ENCODE assay signal across 8 cellular contexts in genomic region chr5:61327761-61328753, GRCh38. TPM values are rescaled to one million over a fixed set of nuclear protein-coding genes. Genes with fewer than 3 reads are reported as not detected.
DNase-seq lines count a peak whose midpoint lies in the region; ATAC-seq, FAIRE-seq and TF ChIP-seq lines count a peak whose summit lies in the region.

No MANE protein-coding gene starts in this region.

- no peaks in the 10 kb centered on the region for H3K9me3 ChIP-seq in A549
- no peaks in the 10 kb centered on the region for H3K9me3 ChIP-seq in adipocyte (ENCODE audit: control insufficient read depth, low read length)

- POLR2A ChIA-PET in A549 (lab: Yijun Ruan, JAX): interaction anchor here (0.5 to 3.9 kb wide), 3 partner anchors 19 to 26 kb away, joined by 5 to 124 read pairs (median 5); no protein-coding TSS in a partner anchor
- POLR2A ChIA-PET in T-cell (lab: Charles Lee): interaction anchor here in 1 of 2 donors (1.1 kb wide), 1 partner anchor 11 kb away, joined by 4 read pairs; no protein-coding TSS in a partner anchor

- H3K4me3 ChIP-seq in A549: no peak overlapping the region
- peak overlapping the region; percentile 13 for H3K4me3 ChIP-seq in adipocyte (ENCODE audit: low read length)

- H3K9me3 Mint-ChIP-seq in osteocyte (ENCODE audit: unreplicated experiment) (no peaks in the 10 kb centered on the region), T-cell (no peaks in the 10 kb centered on the region)

- H3K4me1 ChIP-seq in A549 (peaks cover 37% of the 10 kb centered on the region), adipocyte (ENCODE audit: control insufficient read depth, insufficient read depth, low read length) (peaks cover 37% of the 10 kb centered on the region)

- no peaks in the 10 kb centered on the region for H3K27me3 ChIP-seq in adipocyte (replicated peaks; ENCODE audit: control insufficient read depth, insufficient read depth, low read length)

- peak overlapping the region; percentile 3 for H3K9ac ChIP-seq in adipocyte (ENCODE audit: low read length)

- no peak for TF ChIP-seq RAD21 in A549 (conservative IDR thresholded peaks at IDR 0.05 in 1 of 2, IDR thresholded peaks at IDR 0.05 in 1 of 2)

- CTCF ChIA-PET in A549 (lab: Yijun Ruan, JAX): interaction anchor here (5.7 kb wide), 1 partner anchor 26 kb away, joined by 73 read pairs; no protein-coding TSS in a partner anchor
- CTCF ChIA-PET in T-cell (lab: Charles Lee): interaction anchor here in 1 of 2 donors (0.6 kb wide), 1 partner anchor 14 kb away, joined by 5 read pairs; no protein-coding TSS in a partner anchor

- WGBS in A549 (ENCODE audit: missing lambda C conversion rate): 73% methylated on average over 6 of the region's 6 CpGs

- DNase-seq in A549 (ENCODE audit: low read depth in 1 of 2, low spot score in 1 of 2): peak; percentile 56 to 73
- peak; percentile 69 for DNase-seq in adipocyte (ENCODE audit: low read depth)
- DNase-seq in osteocyte (ENCODE audit: extremely low spot score, unreplicated experiment): no peak
- DNase-seq in putamen (ENCODE audit: low spot score): no peak
- no peak for DNase-seq in T-cell

- H3K4me1 Mint-ChIP-seq in osteocyte (ENCODE audit: unreplicated experiment) (peaks cover 50% of the 10 kb centered on the region), T-cell (peaks cover 18 to 33% (median 31%) of the 10 kb centered on the region in 3 donors)

- H3K36me3 ChIP-seq in adipocyte (ENCODE audit: control insufficient read depth, insufficient read depth, low read length, severe bottlenecking): no peaks in the 10 kb centered on the region

- ATAC-seq in A549: peak in 1 of 2 experiments; percentile 6; a peak in 1 of 6 replicates
- peak; percentile 16 for ATAC-seq in GM19023 (IDR thresholded peaks at IDR 0.05; ENCODE audit: unreplicated experiment)
- peak; percentile 19 for ATAC-seq in HG03521 (IDR thresholded peaks at IDR 0.05; ENCODE audit: unreplicated experiment)
- ATAC-seq in HG03139 (IDR thresholded peaks at IDR 0.05; ENCODE audit: unreplicated experiment): no peak
- no peak for ATAC-seq in T-cell (replicated peaks in 1 of 4)

- FAIRE-seq in A549 (lab: Jason Lieb, UNC): no peak

- H3K4me2 ChIP-seq in A549: peak overlapping the region; percentile 90

- H3K27ac ChIP-seq in A549: peak overlapping the region; percentile 88 to 94; a peak in 5 of 6 replicates

- H3K27ac Mint-ChIP-seq in osteocyte (ENCODE audit: unreplicated experiment) (peak overlapping the region; percentile 86), T-cell (peak overlapping the region in 1 of 2 donors; percentile 37)

- H3K4me3 Mint-ChIP-seq in osteocyte (ENCODE audit: unreplicated experiment): peak overlapping the region; percentile 5
- H3K4me3 Mint-ChIP-seq in T-cell: no peak overlapping the region

- H3K36me3 Mint-ChIP-seq in osteocyte (ENCODE audit: unreplicated experiment) (no peaks in the 10 kb centered on the region), T-cell (peaks cover 4% of the 10 kb centered on the region)

- no peak for TF ChIP-seq POLR2A in A549 (IDR thresholded peaks at IDR 0.05; ENCODE audit: low read length)

- TF ChIP-seq CTCF in A549 (IDR thresholded peaks at IDR 0.05): no peak
- TF ChIP-seq CTCF in osteocyte (IDR thresholded peaks at IDR 0.05): no peak

- no peak for TF ChIP-seq EP300 in A549 (IDR thresholded peaks at IDR 0.05)

- H3K27me3 Mint-ChIP-seq in osteocyte (ENCODE audit: unreplicated experiment): no peaks in the 10 kb centered on the region
- H3K27me3 Mint-ChIP-seq in T-cell: peaks cover 13 to 34% of the 10 kb centered on the region in 2 donors

TF ChIP-seq in A549, 52 proteins besides CTCF, POLR2A, EP300 and RAD21:
- TF ChIP-seq NR3C1 (IDR thresholded peaks at IDR 0.05): no peak
- TF ChIP-seq ZFP36 (IDR thresholded peaks at IDR 0.05; ENCODE audit: borderline replicate concordance, partially characterized antibody): no peak
- no peak for TF ChIP-seq MAX (IDR thresholded peaks at IDR 0.05)
- no peak for TF ChIP-seq CHD4 (IDR thresholded peaks at IDR 0.05; ENCODE audit: borderline replicate concordance)
- TF ChIP-seq JUNB (IDR thresholded peaks at IDR 0.05): peak; percentile 43; the same call in 1 of the 2 replicates
- no peak for TF ChIP-seq ELK1 (IDR thresholded peaks at IDR 0.05; ENCODE audit: low read depth, low read length)
- no peak for TF ChIP-seq HEYL (CRISPR knock-in tag; IDR thresholded peaks at IDR 0.05)
- no peak for TF ChIP-seq SREBF2 (IDR thresholded peaks at IDR 0.05)
- TF ChIP-seq NFE2L2 (conservative IDR thresholded peaks at IDR 0.05; ENCODE audit: low read length): no peak
- TF ChIP-seq FOSL2 (IDR thresholded peaks at IDR 0.05): peak; percentile 12; the same call in 1 of the 2 replicates
- TF ChIP-seq FOSL2 (CRISPR knock-in tag; IDR thresholded peaks at IDR 0.05): peak; percentile 84
- no peak for TF ChIP-seq PHF8 (IDR thresholded peaks at IDR 0.05; ENCODE audit: borderline replicate concordance, low read depth)
- TF ChIP-seq HOXB5 (CRISPR knock-in tag; IDR thresholded peaks at IDR 0.05): 0 out of 2 replicates have a peak, but pooled peaks have one; percentile 47
- TF ChIP-seq HOXA7 (CRISPR knock-in tag; IDR thresholded peaks at IDR 0.05): 0 out of 2 replicates have a peak, but pooled peaks have one; percentile 24
- TF ChIP-seq HOXB13 (CRISPR knock-in tag; IDR thresholded peaks at IDR 0.05; ENCODE audit: low read depth): no peak
- no peak for TF ChIP-seq ESRRA (IDR thresholded peaks at IDR 0.05; ENCODE audit: borderline replicate concordance, low read length)
- TF ChIP-seq CEBPB (IDR thresholded peaks at IDR 0.05): peak in 1 of 2 experiments; percentile 21; a peak in 1 of 4 replicates
- TF ChIP-seq KDM5A (IDR thresholded peaks at IDR 0.05): no peak

RNA-seq across cellular contexts. Expression of gene ZSWIM6, which starts 4.0 kb away (rescaled TPM):
- polyA plus RNA-seq in A549 (2011; rRNA removed): 18.0 and 20.9 TPM in 2 replicates
- 8.2 and 11.4 TPM in 2 replicates for polyA plus RNA-seq in A549 (2012; cell fraction: cytosol; rRNA removed)
- polyA plus RNA-seq in A549 (2012; cell fraction: nucleus; rRNA removed): 21.7 and 23.7 TPM in 2 replicates
- 8.4 to 9.6 TPM (median 8.9 TPM) in 3 replicates for polyA plus RNA-seq in A549 (2017; fragmentation: RNase III; extraction: RNeasy Plus Mini Kit Qiagen cat#74134 plus additional on column Dnase treatment)
- polyA minus RNA-seq in A549 (2011; rRNA and poly(A)+ RNA removed): 43.5 and 50.0 TPM in 2 replicates
- total RNA-seq in osteocyte: 20.6 and 20.7 TPM in 2 replicates
- 10 to 100 TPM in 3 of 5 donors, 1 to 10 TPM in 2; 8.3 to 11.3 (median 10.1) TPM for total RNA-seq in T-cell

Comparison
In these comparisons a context has a peak if more than half of its experiments do, and no peak if none do; other contexts are left out.
1. ATAC-seq: peak in GM19023 (single experiment) and HG03521 (single experiment); none in HG03139 (single experiment) and T-cell (0 of 4).
2. DNase-seq: peak in A549 (2 of 2) and adipocyte (single experiment); none in osteocyte (single experiment), putamen (single experiment) and T-cell (0 of 34).